10 cellular contexts compared by ENCODE assay signal in the genomic region with DNA sequence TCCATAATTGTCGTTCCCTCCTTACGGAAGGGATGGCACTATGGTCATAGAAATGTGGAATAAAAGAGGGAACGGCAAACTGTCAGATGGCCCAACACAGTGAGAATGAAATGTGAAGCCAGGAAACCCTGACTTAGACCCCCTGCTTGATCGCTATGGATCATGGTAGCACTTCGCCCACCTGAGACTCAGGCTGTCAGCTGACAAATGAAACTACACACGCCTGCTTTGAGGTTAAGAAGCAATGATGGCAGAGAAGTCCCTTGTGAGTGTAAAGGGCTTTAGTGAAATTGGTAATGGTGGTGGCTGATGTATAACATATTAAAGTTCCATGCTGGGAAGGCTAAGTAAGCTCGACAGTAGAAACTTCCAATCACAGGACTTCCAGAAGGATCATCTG.
DNase-seq lines count a peak whose midpoint lies in the region; ATAC-seq and TF ChIP-seq lines count a peak whose summit lies in the region.
"Had no signal": no experiment of that assay in that cellular context is flagged by ENCODE, and none has a peak within 500 bp of the region (broad histone marks: within the 10 kb centered on the region; RNA-seq: fewer than 3 reads in every experiment).

No MANE protein-coding gene starts in this region.

- H3K27ac ChIP-seq in left ventricle myocardium inferior (replicated peaks) = peak overlapping the region; percentile 84
- H3K27ac ChIP-seq in mucosa of rectum (ENCODE audit: low read depth in 2 of 2, low read length in 2 of 2) = peak overlapping the region; percentile 40 to 67
- H3K27ac ChIP-seq in upper lobe of left lung = peak overlapping the region; percentile 9 to 48 (median 25)

- TF ChIP-seq EP300 in upper lobe of left lung (IDR thresholded peaks at IDR 0.05) = no peak

- intact Hi-C loops in left ventricle myocardium inferior (cut with micrococcal nuclease) (no loop called here), Right ventricle myocardium superior (cut with DNase I) (no loop called here)

- peaks cover 6% of the 10 kb centered on the region for H3K9me3 Mint-ChIP-seq in activated naive CD8-positive, alpha-beta T cell treated with anti-CD3 and anti-CD28 coated beads for 36 hours
- H3K9me3 Mint-ChIP-seq: naive thymus-derived CD8-positive, alpha-beta T cell had no signal

- no peaks in the 10 kb centered on the region for H3K27me3 Mint-ChIP-seq in activated naive CD8-positive, alpha-beta T cell treated with anti-CD3 and anti-CD28 coated beads for 36 hours
- H3K27me3 Mint-ChIP-seq: naive thymus-derived CD8-positive, alpha-beta T cell had no signal

- peaks cover 47% of the 10 kb centered on the region for H3K36me3 Mint-ChIP-seq in activated naive CD8-positive, alpha-beta T cell treated with anti-CD3 and anti-CD28 coated beads for 36 hours

- H3K4me3 ChIP-seq in left ventricle myocardium inferior (peak overlapping the region; percentile 28), mucosa of rectum (ENCODE audit: low read length in 2 of 2) (no peak overlapping the region), upper lobe of left lung (no peak overlapping the region)

- DNase-seq in left ventricle myocardium inferior (no peak), Right ventricle myocardium superior (no peak), upper lobe of left lung (no peak), COLO829 (ENCODE audit: low spot score) (no peak), Kasumi-1 (lab: John Stamatoyannopoulos, UW) (no peak)
- no peak for DNase-seq in activated naive CD8-positive, alpha-beta T cell treated with anti-CD3 and anti-CD28 coated beads for 36 hours
- DNase-seq: C1 segment of cervical spinal cord; naive thymus-derived CD8-positive, alpha-beta T cell had no signal

- H3K4me1 Mint-ChIP-seq in activated naive CD8-positive, alpha-beta T cell treated with anti-CD3 and anti-CD28 coated beads for 36 hours = peaks cover 26% of the 10 kb centered on the region

- peaks cover 6% of the 10 kb centered on the region for H3K9me3 ChIP-seq in left ventricle myocardium inferior (replicated peaks)
- no peaks in the 10 kb centered on the region for H3K9me3 ChIP-seq in mucosa of rectum (ENCODE audit: control insufficient read depth in 2 of 2, low read length in 2 of 2)
- no peaks in the 10 kb centered on the region for H3K9me3 ChIP-seq in upper lobe of left lung

- peak overlapping the region; percentile 26 for H3K27ac Mint-ChIP-seq in activated naive CD8-positive, alpha-beta T cell treated with anti-CD3 and anti-CD28 coated beads for 36 hours

- ATAC-seq in Right ventricle myocardium superior (ENCODE audit: poor library complexity) (no peak), upper lobe of left lung (ENCODE audit: low FRiP score in 2 of 2) (no peak)
- ATAC-seq in activated CD4-positive, CD25-positive, alpha-beta regulatory T cell treated with anti-CD3 and anti-CD28 coated beads, Interleukin-2, amount 50 U/mL, for 24 hours = no peak
- ATAC-seq: naive thymus-derived CD8-positive, alpha-beta T cell had no signal

- H3K36me3 ChIP-seq in left ventricle myocardium inferior (no peaks in the 10 kb centered on the region), mucosa of rectum (ENCODE audit: control insufficient read depth in 2 of 2, insufficient read depth in 2 of 2, low read length in 2 of 2) (peaks cover 0 to 10% of the 10 kb centered on the region in 2 donors), upper lobe of left lung (peaks cover 0 to 2% (median 0%) of the 10 kb centered on the region in 4 donors)

- H3K4me1 ChIP-seq in left ventricle myocardium inferior = peaks cover 49% of the 10 kb centered on the region
- H3K4me1 ChIP-seq in mucosa of rectum (ENCODE audit: control insufficient read depth in 2 of 2, insufficient read depth in 2 of 2, low read length in 2 of 2) = peaks cover 17 to 25% of the 10 kb centered on the region in 2 donors
- peaks cover 9 to 17% (median 13%) of the 10 kb centered on the region in 4 donors for H3K4me1 ChIP-seq in upper lobe of left lung

- TF ChIP-seq POLR2A in upper lobe of left lung (IDR thresholded peaks at IDR 0.05) = no peak

- WGBS in upper lobe of left lung, 2 donors = 91 to 93% methylated on average over 7 of the region's 7 CpGs

- TF ChIP-seq CTCF in left ventricle myocardium inferior (IDR thresholded peaks at IDR 0.05; ENCODE audit: borderline replicate concordance) (no peak), upper lobe of left lung (IDR thresholded peaks at IDR 0.05) (no peak)

- peak overlapping the region in 1 of 2 donors; percentile 2 for H3K9ac ChIP-seq in mucosa of rectum (ENCODE audit: low read depth in 1 of 2, low read length in 2 of 2)

- H3K4me3 Mint-ChIP-seq in activated naive CD8-positive, alpha-beta T cell treated with anti-CD3 and anti-CD28 coated beads for 36 hours = no peak overlapping the region

- H3K27me3 ChIP-seq in left ventricle myocardium inferior (ENCODE audit: low read depth) (no peaks in the 10 kb centered on the region), mucosa of rectum (ENCODE audit: control insufficient read depth in 2 of 2, insufficient read depth in 2 of 2, low read length in 2 of 2) (no peaks in the 10 kb centered on the region), upper lobe of left lung (no peaks in the 10 kb centered on the region)

Comparison
In these comparisons a context has a peak if more than half of its experiments do, and no peak if none do; other contexts are left out.
1. H3K27ac ChIP-seq: peak in every context shown above with its lines; median percentile 84 in left ventricle myocardium inferior; 54 in mucosa of rectum; 25 in upper lobe of left lung.